ENCODE assay signal across 1 cellular context in the genomic region with DNA sequence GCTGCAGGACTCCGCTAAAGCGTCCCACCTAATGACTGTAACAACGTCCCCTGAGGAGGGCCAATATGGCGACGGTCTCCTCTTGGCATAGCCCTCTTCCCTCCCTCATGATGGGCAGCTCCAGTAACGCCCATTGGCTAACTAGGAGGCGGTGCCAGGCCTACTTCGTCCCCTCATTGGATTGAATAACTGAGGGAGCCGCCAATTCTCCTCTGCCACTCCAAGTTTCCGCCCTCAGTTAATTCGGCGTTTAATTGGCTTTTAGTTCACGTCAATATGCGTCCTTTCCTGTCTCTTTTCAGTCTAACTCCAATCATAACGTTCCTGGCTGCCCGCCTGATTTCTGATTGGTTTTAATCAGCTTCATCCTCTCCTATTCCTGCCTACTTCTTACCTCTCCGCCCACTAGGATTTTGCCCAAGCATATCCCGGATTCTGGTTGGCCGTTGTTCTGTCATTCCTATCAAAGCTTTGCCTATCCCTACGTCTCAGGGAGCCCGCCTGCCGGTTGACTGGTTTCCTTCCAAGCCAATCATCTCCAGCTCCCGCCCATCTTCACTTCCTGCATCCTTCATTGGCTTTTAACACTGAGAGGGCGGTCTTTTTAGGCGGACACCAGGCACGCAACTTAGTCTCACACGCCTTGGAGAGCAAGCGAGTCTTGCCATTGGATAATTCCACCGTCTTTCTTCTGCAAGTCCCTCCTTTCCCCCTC.
TF ChIP-seq lines count a peak whose summit lies in the region.

No MANE protein-coding gene starts in this region.

TF ChIP-seq in PFSK-1, 5 proteins besides CTCF, POLR2A, EP300 and RAD21:
- TF ChIP-seq SIN3A (IDR thresholded peaks at IDR 0.05; ENCODE audit: borderline replicate concordance, insufficient read depth, low read length) (0 out of 2 replicates have a peak, but pooled peaks have one; percentile 18), POLR2AphosphoS5 (IDR thresholded peaks at IDR 0.05; ENCODE audit: low read depth, low read length) (peak; percentile 94), TAF1 (IDR thresholded peaks at IDR 0.05; ENCODE audit: borderline replicate concordance, insufficient read depth, low read length) (peak; percentile 85), FOXP2 (optimal IDR thresholded peaks at IDR 0.05; ENCODE audit: borderline replicate concordance, extremely low read depth, extremely low read length, insufficient read depth) (no peak)
